8 cellular contexts compared by ENCODE assay signal in genomic region chr2:96527052-96527964, GRCh38.
A peak's percentile ranks its signal among the peaks of the same experiment; 100 is the strongest.
DNase-seq lines count a peak whose midpoint lies in the region; ATAC-seq lines count a peak whose summit lies in the region.

No MANE protein-coding gene starts in this region.

- no peaks in the 10 kb centered on the region for H3K9me3 Mint-ChIP-seq in activated naive CD4-positive, alpha-beta T cell treated with anti-CD3 and anti-CD28 coated beads, Interleukin-2, amount 10 ng/mL, durations not matched to agents 7 days and 5 days

- no peaks in the 10 kb centered on the region for H3K36me3 Mint-ChIP-seq in activated naive CD4-positive, alpha-beta T cell treated with anti-CD3 and anti-CD28 coated beads, Interleukin-2, amount 10 ng/mL, durations not matched to agents 7 days and 5 days

- peak overlapping the region; percentile 90 for H3K27ac Mint-ChIP-seq in activated naive CD4-positive, alpha-beta T cell treated with anti-CD3 and anti-CD28 coated beads, Interleukin-2, amount 10 ng/mL, durations not matched to agents 7 days and 5 days

- peak overlapping the region; percentile 46; the same call in 1 of the 2 replicates for H3K4me3 ChIP-seq in iPS-18c (ENCODE audit: insufficient read depth, low read depth, low read length)

- DNase-seq in NAMALWA (ENCODE audit: low spot score) (peak; percentile 28), NCI-H1105 (lab: John Stamatoyannopoulos, UW) (no peak), NOMO-1 treated with DMSO at 0.1 percent for 48 hours (lab: John Stamatoyannopoulos, UW; ENCODE audit: unreplicated experiment) (no peak), NCI-H510A (lab: John Stamatoyannopoulos, UW) (no peak)
- DNase-seq in activated naive CD4-positive, alpha-beta T cell treated with anti-CD3 and anti-CD28 coated beads, Interleukin-2, amount 10 ng/mL, durations not matched to agents 7 days and 5 days, result peak; percentile 77
- DNase-seq in stimulated activated CD4-positive, alpha-beta T cell treated with anti-CD3 and anti-CD28 coated beads, Interleukin-2, amount 100 ng/mL, for 4 hours (ENCODE audit: low read depth), result peak; percentile 50

- peak; percentile 29 for ATAC-seq in GM18907 (IDR thresholded peaks at IDR 0.05; ENCODE audit: unreplicated experiment)

- H3K27me3 Mint-ChIP-seq in activated naive CD4-positive, alpha-beta T cell treated with anti-CD3 and anti-CD28 coated beads, Interleukin-2, amount 10 ng/mL, durations not matched to agents 7 days and 5 days, result peaks cover 37% of the 10 kb centered on the region

- H3K9me3 ChIP-seq in iPS-18c (ENCODE audit: control insufficient read depth, insufficient read depth, low read length), result no peaks in the 10 kb centered on the region

- H3K4me1 Mint-ChIP-seq in activated naive CD4-positive, alpha-beta T cell treated with anti-CD3 and anti-CD28 coated beads, Interleukin-2, amount 10 ng/mL, durations not matched to agents 7 days and 5 days, result peaks cover 89% of the 10 kb centered on the region

- CTCF ChIA-PET in activated naive CD4-positive, alpha-beta T cell treated with anti-CD3 and anti-CD28 coated beads, Interleukin-2, amount 10 ng/mL, durations not matched to agents 7 days and 5 days (lab: Charles Lee), result interaction anchor here (0.6 to 4.8 kb wide), 8 partner anchors 7 to 120 kb away, joined by 3 to 33 read pairs (median 4); partner anchors contain the start of gene ARID5A

- peak overlapping the region; percentile 68 for H3K4me3 Mint-ChIP-seq in activated naive CD4-positive, alpha-beta T cell treated with anti-CD3 and anti-CD28 coated beads, Interleukin-2, amount 10 ng/mL, durations not matched to agents 7 days and 5 days

Comparison
In these comparisons a context has a peak if more than half of its experiments do, and no peak if none do; other contexts are left out.
1. DNase-seq: peak in NAMALWA (single experiment), activated naive CD4-positive, alpha-beta T cell treated with anti-CD3 and anti-CD28 coated beads, Interleukin-2, amount 10 ng/mL, durations not matched to agents 7 days and 5 days (single experiment) and stimulated activated CD4-positive, alpha-beta T cell treated with anti-CD3 and anti-CD28 coated beads, Interleukin-2, amount 100 ng/mL, for 4 hours (single experiment); none in NCI-H1105 (single experiment), NOMO-1 treated with DMSO at 0.1 percent for 48 hours (single experiment) and NCI-H510A (single experiment).